In the genomic region with DNA sequence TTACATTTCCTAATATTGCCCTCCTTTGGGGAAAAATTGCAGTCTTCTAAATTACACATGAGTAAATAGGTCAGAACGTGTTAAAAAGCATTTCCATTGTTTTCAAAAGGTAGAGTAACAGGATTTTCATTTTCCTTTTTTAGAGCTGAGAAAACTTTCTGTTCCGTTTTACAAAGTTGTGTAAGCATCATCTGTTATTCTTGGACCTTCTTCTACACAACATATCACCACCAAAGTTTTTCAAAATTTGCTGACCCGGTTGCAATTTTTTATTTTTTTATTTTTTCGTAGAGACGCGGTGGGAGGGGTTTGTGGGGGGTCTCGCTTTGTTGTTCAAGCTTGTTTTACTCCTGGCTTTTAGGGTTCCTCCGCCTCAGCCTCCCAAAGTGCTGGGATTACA, we compare ENCODE assay signal across 14 cellular contexts. TPM values are rescaled to one million over a fixed set of nuclear protein-coding genes. Genes with fewer than 3 reads are reported as not detected.
DNase-seq lines count a peak whose midpoint lies in the region; ATAC-seq and TF ChIP-seq lines count a peak whose summit lies in the region.
"Had no signal": no experiment of that assay in that cellular context is flagged by ENCODE, and none has a peak within 500 bp of the region (broad histone marks: within the 10 kb centered on the region; RNA-seq: fewer than 3 reads in every experiment).

No MANE protein-coding gene starts in this region.

- H4K20me1 ChIP-seq in hepatocyte (ENCODE audit: insufficient read depth, poor library complexity, severe bottlenecking) = no peaks in the 10 kb centered on the region

- no peaks in the 10 kb centered on the region for H3K79me2 ChIP-seq in hepatocyte

- H3K9me2 ChIP-seq in hepatocyte (replicated peaks; ENCODE audit: insufficient read depth) = no peaks in the 10 kb centered on the region

- H3K9me3 ChIP-seq in right cardiac atrium (ENCODE audit: control insufficient read depth, low read length) (no peaks in the 10 kb centered on the region), hepatocyte (ENCODE audit: low read depth) (no peaks in the 10 kb centered on the region), heart left ventricle (no peaks in the 10 kb centered on the region)

- WGBS in right cardiac atrium = 17% methylated on average over 8 of the region's 8 CpGs
- WGBS in hepatocyte (ENCODE audit: low lambda C conversion rate, missing lambda C conversion rate) = 36% methylated on average over 8 of the region's 8 CpGs
- WGBS in heart left ventricle, 4 donors = 16 to 23% (median 18%) methylated on average over 8 of the region's 8 CpGs

- intact Hi-C loops in right cardiac atrium (cut with DNase I) = no loop called here
- intact Hi-C loops in cardiac septum (cut with DNase I) = no loop called here
- intact Hi-C loops in heart left ventricle (cut with DNase I) = no loop called here

- no peaks in the 10 kb centered on the region for H3K27me3 ChIP-seq in right cardiac atrium (ENCODE audit: control insufficient read depth, insufficient read depth)
- H3K27me3 ChIP-seq in hepatocyte = peaks cover 15% of the 10 kb centered on the region
- peaks cover 0 to 44% (median 7%) of the 10 kb centered on the region in 9 donors for H3K27me3 ChIP-seq in heart left ventricle

- peak overlapping the region; percentile 5 for H3K4me3 ChIP-seq in right cardiac atrium (ENCODE audit: low read length)
- H3K4me3 ChIP-seq in hepatocyte = no peak overlapping the region
- peak overlapping the region in 1 of 12 donors; percentile 61 for H3K4me3 ChIP-seq in heart left ventricle
- H3K4me3 ChIP-seq: lung had no signal

- no peak overlapping the region for H3K27ac ChIP-seq in right cardiac atrium (ENCODE audit: low read length)
- H3K27ac ChIP-seq in hepatocyte = no peak overlapping the region
- no peak overlapping the region for H3K27ac ChIP-seq in heart left ventricle

- no peak for TF ChIP-seq POLR2A in heart left ventricle (IDR thresholded peaks at IDR 0.05)

- H3K4me2 ChIP-seq in hepatocyte = peak overlapping the region; percentile 84

- H3K4me1 ChIP-seq in right cardiac atrium (ENCODE audit: control insufficient read depth, insufficient read depth, low read length) (no peaks in the 10 kb centered on the region), hepatocyte (ENCODE audit: insufficient read depth) (peaks cover 13% of the 10 kb centered on the region), heart left ventricle (peaks cover 0 to 16% (median 13%) of the 10 kb centered on the region in 12 donors)

- TF ChIP-seq CTCF in hepatocyte (IDR thresholded peaks at IDR 0.05; ENCODE audit: poor library complexity) (no peak), heart left ventricle (IDR thresholded peaks at IDR 0.05) (no peak)

- ATAC-seq in right cardiac atrium (no peak), GM21528 (IDR thresholded peaks at IDR 0.05; ENCODE audit: low FRiP score, unreplicated experiment) (no peak), HG02642 (IDR thresholded peaks at IDR 0.05; ENCODE audit: poor library complexity, unreplicated experiment) (no peak), GM19467 (IDR thresholded peaks at IDR 0.05; ENCODE audit: unreplicated experiment) (no peak), heart left ventricle (no peak)

- no peak for DNase-seq in right cardiac atrium
- no peak for DNase-seq in cardiac septum (ENCODE audit: low spot score)
- peak; percentile 26 for DNase-seq in NOMO-1 treated with DMSO at 0.1 percent for 48 hours (lab: John Stamatoyannopoulos, UW; ENCODE audit: unreplicated experiment)
- DNase-seq in hepatocyte (ENCODE audit: low spot score) = no peak
- DNase-seq in heart left ventricle = no peak
- DNase-seq: GOT3, NCI-H1048, posterior cingulate gyrus, trophoblast cell had no signal

- no peaks in the 10 kb centered on the region for H3K36me3 ChIP-seq in hepatocyte (replicated peaks; ENCODE audit: insufficient read depth, low read depth)
- no peaks in the 10 kb centered on the region for H3K36me3 ChIP-seq in heart left ventricle

- H2AFZ ChIP-seq in hepatocyte = no peak overlapping the region

RNA-seq across cellular contexts. Expression of gene CCDC39, which starts 1.1 kb away (rescaled TPM):
- total RNA-seq in right cardiac atrium = not detected
- polyA plus RNA-seq in right cardiac atrium = not detected
- total RNA-seq in cardiac septum = not detected
- not detected in 2 replicates for total RNA-seq in hepatocyte
- not detected in 2 replicates for polyA plus RNA-seq in hepatocyte
- not detected for total RNA-seq in heart left ventricle
- not detected for polyA plus RNA-seq in heart left ventricle
- total RNA-seq: bronchial epithelial cell had no signal
